8 cellular contexts compared by ENCODE assay signal in genomic region chr6:135180458-135181332, GRCh38. TPM values are rescaled to one million over a fixed set of nuclear protein-coding genes. Genes with fewer than 3 reads are reported as not detected.
A peak's percentile ranks its signal among the peaks of the same experiment; 100 is the strongest.
DNase-seq lines count a peak whose midpoint lies in the region; ATAC-seq lines count a peak whose summit lies in the region.

Gene MYB (plus strand): TSS chr6:135181308. CDS start chr6:135181514, 206 bp downstream.

- ATAC-seq in GM18502 (IDR thresholded peaks at IDR 0.05; ENCODE audit: poor library complexity, unreplicated experiment) = peak; percentile 34
- ATAC-seq in HG02884 (IDR thresholded peaks at IDR 0.05; ENCODE audit: unreplicated experiment) = peak; percentile 32
- peak; percentile 53 for ATAC-seq in activated naive CD8-positive, alpha-beta T cell treated with anti-CD3 and anti-CD28 coated beads, Interleukin-2, amount 10 ng/mL, durations not matched to agents 7 days and 5 days (ENCODE audit: low read depth)

- H3K4me2 ChIP-seq in skeletal muscle satellite cell (ENCODE audit: low read length) = peak within 1 kb of the TSS; percentile 96

- H3K36me3 Mint-ChIP-seq in activated naive CD8-positive, alpha-beta T cell treated with anti-CD3 and anti-CD28 coated beads, Interleukin-2, amount 10 ng/mL, durations not matched to agents 7 days and 5 days = peaks cover 3% of the 10 kb centered on the region

- no peaks in the 10 kb centered on the region for H3K36me3 ChIP-seq in skeletal muscle satellite cell (ENCODE audit: insufficient read depth, low read length)

- H3K4me3 Mint-ChIP-seq in activated naive CD8-positive, alpha-beta T cell treated with anti-CD3 and anti-CD28 coated beads, Interleukin-2, amount 10 ng/mL, durations not matched to agents 7 days and 5 days = peak within 1 kb of the TSS; percentile 97

- H3K9me3 Mint-ChIP-seq in activated naive CD8-positive, alpha-beta T cell treated with anti-CD3 and anti-CD28 coated beads, Interleukin-2, amount 10 ng/mL, durations not matched to agents 7 days and 5 days = no peaks in the 10 kb centered on the region

- peak within 1 kb of the TSS; percentile 86 for H3K27ac Mint-ChIP-seq in activated naive CD8-positive, alpha-beta T cell treated with anti-CD3 and anti-CD28 coated beads, Interleukin-2, amount 10 ng/mL, durations not matched to agents 7 days and 5 days

- H3K27me3 ChIP-seq in skeletal muscle satellite cell (ENCODE audit: control insufficient read depth, insufficient read depth, low read length) = no peaks in the 10 kb centered on the region

- H3K4me3 ChIP-seq in skeletal muscle satellite cell (ENCODE audit: low read length) = peak within 1 kb of the TSS; percentile 78

- POLR2A ChIA-PET in activated naive CD8-positive, alpha-beta T cell treated with anti-CD3 and anti-CD28 coated beads, Interleukin-2, amount 10 ng/mL, durations not matched to agents 7 days and 5 days (lab: Charles Lee) = interaction anchor here (0.9 to 4.7 kb wide), 16 partner anchors 13 to 1109 kb away, joined by 3 to 35 read pairs (median 4); partner anchors contain the start of genes BCLAF1 and HBS1L

- H3K4me1 ChIP-seq in skeletal muscle satellite cell (ENCODE audit: control insufficient read depth, insufficient read depth, low read length) = peaks cover 24% of the 10 kb centered on the region

- H3K4me1 Mint-ChIP-seq in activated naive CD8-positive, alpha-beta T cell treated with anti-CD3 and anti-CD28 coated beads, Interleukin-2, amount 10 ng/mL, durations not matched to agents 7 days and 5 days = peaks cover 23% of the 10 kb centered on the region

- no peaks in the 10 kb centered on the region for H3K27me3 Mint-ChIP-seq in activated naive CD8-positive, alpha-beta T cell treated with anti-CD3 and anti-CD28 coated beads, Interleukin-2, amount 10 ng/mL, durations not matched to agents 7 days and 5 days

- H3K9me3 ChIP-seq in skeletal muscle satellite cell (replicated peaks; ENCODE audit: low read length) = no peaks in the 10 kb centered on the region

- DNase-seq in NCI-H146 (lab: John Stamatoyannopoulos, UW) (peak; percentile 92), T follicular helper cell (ENCODE audit: low read depth) (peak; percentile 48), hepatic stellate cell (ENCODE audit: low spot score) (peak; percentile 78), cerebellar nuclear complex (lab: John Stamatoyannopoulos, UW) (no peak)
- DNase-seq in activated naive CD8-positive, alpha-beta T cell treated with anti-CD3 and anti-CD28 coated beads, Interleukin-2, amount 10 ng/mL, durations not matched to agents 7 days and 5 days = peak; percentile 83

- peak within 1 kb of the TSS; percentile 76 for H3K9ac ChIP-seq in skeletal muscle satellite cell (ENCODE audit: low read depth, low read length)

RNA-seq across cellular contexts. Expression of gene MYB, which starts in this region (rescaled TPM):
- total RNA-seq in activated naive CD8-positive, alpha-beta T cell treated with anti-CD3 and anti-CD28 coated beads, Interleukin-2, amount 10 ng/mL, durations not matched to agents 7 days and 5 days = 1 to 10 TPM; 8.4 to 8.8 TPM
- total RNA-seq in skeletal muscle satellite cell (2012; rRNA removed) = 0.22 and 0.25 TPM in 2 replicates

Comparison
In these comparisons a context has a peak if more than half of its experiments do, and no peak if none do; other contexts are left out.
1. DNase-seq: peak in NCI-H146 (single experiment), T follicular helper cell (single experiment), activated naive CD8-positive, alpha-beta T cell treated with anti-CD3 and anti-CD28 coated beads, Interleukin-2, amount 10 ng/mL, durations not matched to agents 7 days and 5 days (single experiment) and hepatic stellate cell (single experiment); none in cerebellar nuclear complex (0 of 2).
2. Peak in every context shown above with its lines, with median percentiles within 50 percentile points of each other: ATAC-seq.